ENCODE assay signal across 17 cellular contexts in the genomic region with DNA sequence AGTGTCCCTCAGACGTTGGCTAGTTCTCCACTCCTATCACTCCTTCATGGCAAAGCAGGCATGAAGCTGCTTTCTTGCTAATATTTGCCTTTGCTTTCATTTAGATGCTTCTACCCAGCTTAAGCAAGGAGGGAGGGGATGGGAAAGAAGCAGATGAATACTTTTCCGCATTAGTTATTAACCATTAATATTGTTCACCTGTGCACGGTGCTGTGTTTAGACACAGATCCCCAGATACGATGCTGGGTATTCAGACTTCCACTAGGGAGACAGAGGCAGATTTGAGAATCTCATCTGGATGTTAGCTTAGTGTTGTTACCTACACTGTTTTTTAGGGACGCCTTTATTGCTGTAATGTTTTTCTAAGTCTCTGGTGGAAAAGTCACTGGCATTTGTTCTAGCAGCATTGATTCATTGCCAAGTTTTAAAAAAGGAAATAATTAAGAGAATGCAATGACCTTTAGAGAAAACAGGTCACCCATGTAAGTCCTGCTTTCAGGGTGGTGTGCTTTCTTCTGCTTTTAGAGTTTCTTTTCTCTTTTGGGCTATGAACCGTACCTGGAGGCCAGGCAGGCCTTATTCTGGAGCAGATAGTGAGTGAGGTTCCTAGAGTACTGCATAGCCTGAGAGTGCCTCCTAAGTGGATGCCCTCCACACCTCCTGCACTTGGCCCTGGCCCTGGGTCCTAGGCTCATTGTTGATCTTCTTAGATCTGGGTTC. TPM values are rescaled to one million over a fixed set of nuclear protein-coding genes. Genes with fewer than 3 reads are reported as not detected.
A peak's percentile ranks its signal among the peaks of the same experiment; 100 is the strongest.
DNase-seq lines count a peak whose midpoint lies in the region; ATAC-seq and TF ChIP-seq lines count a peak whose summit lies in the region.
"Had no signal": no experiment of that assay in that cellular context is flagged by ENCODE, and none has a peak within 500 bp of the region (broad histone marks: within the 10 kb centered on the region; RNA-seq: fewer than 3 reads in every experiment).

No MANE protein-coding gene starts in this region.

- H2AFZ ChIP-seq in OCI-LY3 (ENCODE audit: low read depth, low read length): no peak overlapping the region

- peak overlapping the region; percentile 69 for H3K4me2 ChIP-seq in OCI-LY3 (ENCODE audit: low read length)
- H3K4me2 ChIP-seq: A549, BLaER1 had no signal

- H3K27ac Mint-ChIP-seq in naive B cell: peak overlapping the region in 4 of 6 donors; percentile 19 to 95 (median 80)
- no peak overlapping the region for H3K27ac Mint-ChIP-seq in activated T-cell treated with anti-CD3 and anti-CD28 coated beads, Interleukin-2, amount 50 U/mL, for 72 hours
- H3K27ac Mint-ChIP-seq: activated T-helper 17 cell treated with anti-CD3 and anti-CD28 coated beads, Interleukin-2, amount 50 U/mL, for 72 hours; HFFc6 had no signal

- peak overlapping the region; percentile 28 for H3K27ac ChIP-seq in OCI-LY3 (ENCODE audit: low read length)
- peak overlapping the region; percentile 58 to 84 (median 74) for H3K27ac ChIP-seq in heart left ventricle
- H3K27ac ChIP-seq: A549, BLaER1 had no signal

- peak overlapping the region in 6 of 8 donors; percentile 3 to 74 (median 38) for H3K4me3 Mint-ChIP-seq in naive B cell
- H3K4me3 Mint-ChIP-seq in activated T-cell treated with anti-CD3 and anti-CD28 coated beads, Interleukin-2, amount 50 U/mL, for 72 hours: no peak overlapping the region
- H3K4me3 Mint-ChIP-seq: activated T-helper 17 cell treated with anti-CD3 and anti-CD28 coated beads, Interleukin-2, amount 50 U/mL, for 72 hours; HFFc6 had no signal

- WGBS in heart left ventricle, 4 donors: 41 to 51% (median 46%) methylated on average over 6 of the region's 6 CpGs

- no peak for TF ChIP-seq POLR2A in heart left ventricle (IDR thresholded peaks at IDR 0.05)

- H3K9me3 Mint-ChIP-seq in naive B cell: no peaks in the 10 kb centered on the region
- H3K9me3 Mint-ChIP-seq in activated T-cell treated with anti-CD3 and anti-CD28 coated beads, Interleukin-2, amount 50 U/mL, for 72 hours: no peaks in the 10 kb centered on the region
- H3K9me3 Mint-ChIP-seq: HFFc6 had no signal

- TF ChIP-seq CTCF in GM10248 (IDR thresholded peaks at IDR 0.05; ENCODE audit: control extremely low read depth, extremely low read depth, low read depth, missing control alignments): no peak
- no peak for TF ChIP-seq CTCF in OCI-LY3 (IDR thresholded peaks at IDR 0.05; ENCODE audit: low read depth, low read length)
- no peak for TF ChIP-seq CTCF in heart left ventricle (IDR thresholded peaks at IDR 0.05)

- DNase-seq in GM10248 (ENCODE audit: extremely low spot score) (peak; percentile 26), heart left ventricle (no peak), naive B cell (peak; percentile 48), DMS153 treated with DMSO at 0.1 percent for 48 hours (lab: John Stamatoyannopoulos, UW; ENCODE audit: unreplicated experiment) (no peak), NOMO-1 treated with DMSO at 0.1 percent for 48 hours (lab: John Stamatoyannopoulos, UW; ENCODE audit: unreplicated experiment) (no peak)
- DNase-seq in activated T-cell treated with anti-CD3 and anti-CD28 coated beads, Interleukin-2, amount 50 U/mL, for 72 hours: no peak
- DNase-seq: HFFc6; Karpas-422; NCI-H2029 treated with DMSO at 0.1 percent for 48 hours; NCI-H446 treated with DMSO at 0.1 percent for 48 hours; stimulated activated CD4-positive, alpha-beta T cell treated with anti-CD3 and anti-CD28 coated beads, Interleukin-4, amount 100 ng/mL, for 24 hours; SW 1271 had no signal

- H3K4me1 ChIP-seq in OCI-LY3 (ENCODE audit: low read length) (peaks cover 24% of the 10 kb centered on the region), heart left ventricle (peaks cover 0 to 74% (median 21%) of the 10 kb centered on the region in 12 donors)
- H3K4me1 ChIP-seq: A549, BLaER1 had no signal

- POLR2A ChIA-PET in GM10248 (lab: Yijun Ruan, JAX): no interaction called here

- no peak overlapping the region for H3K9ac ChIP-seq in OCI-LY3 (ENCODE audit: low read length)
- H3K9ac ChIP-seq: BLaER1 had no signal

- H4K20me1 ChIP-seq in OCI-LY3 (ENCODE audit: insufficient read depth, low read length): no peaks in the 10 kb centered on the region
- H4K20me1 ChIP-seq: BLaER1 had no signal

- CTCF ChIA-PET in GM10248 (lab: Yijun Ruan, JAX): interaction anchor here (1.3 to 1.4 kb wide), 2 partner anchors 8 to 19 kb away, joined by 3 read pairs; no protein-coding TSS in a partner anchor

- peak overlapping the region; percentile 33 for H3K4me3 ChIP-seq in OCI-LY3 (ENCODE audit: low read length)
- peak overlapping the region in 4 of 12 donors; percentile 13 to 57 (median 37) for H3K4me3 ChIP-seq in heart left ventricle
- H3K4me3 ChIP-seq: A549, BLaER1 had no signal

- H3K9me3 ChIP-seq in OCI-LY3 (ENCODE audit: insufficient read depth, low read length) (no peaks in the 10 kb centered on the region), heart left ventricle (no peaks in the 10 kb centered on the region)
- H3K9me3 ChIP-seq: A549, BLaER1 had no signal

- ATAC-seq in heart left ventricle (peak in 3 of 4 donors; percentile 18 to 30 (median 19)), naive B cell (ENCODE audit: low read depth in 2 of 2) (peak in 1 of 2 donors; percentile 91), HG02642 (IDR thresholded peaks at IDR 0.05; ENCODE audit: poor library complexity, unreplicated experiment) (no peak)
- no peak for ATAC-seq in activated T-cell treated with anti-CD3 and anti-CD28 coated beads, Interleukin-2, amount 50 U/mL, for 72 hours (replicated peaks in 1 of 2)
- ATAC-seq: A549; activated T-helper 17 cell treated with anti-CD3 and anti-CD28 coated beads, Interleukin-2, amount 50 U/mL, for 72 hours had no signal

- H3K27me3 ChIP-seq in OCI-LY3 (ENCODE audit: low read depth, low read length) (peaks cover 5% of the 10 kb centered on the region; the same call in 1 of the 2 replicates), heart left ventricle (no peaks in the 10 kb centered on the region)
- H3K27me3 ChIP-seq: BLaER1 had no signal

- no peaks in the 10 kb centered on the region for H3K27me3 Mint-ChIP-seq in naive B cell
- H3K27me3 Mint-ChIP-seq in activated T-cell treated with anti-CD3 and anti-CD28 coated beads, Interleukin-2, amount 50 U/mL, for 72 hours (ENCODE audit: low read depth): peaks cover 6% of the 10 kb centered on the region

- H3K36me3 Mint-ChIP-seq in naive B cell: peaks cover 19 to 20% of the 10 kb centered on the region in 2 donors
- H3K36me3 Mint-ChIP-seq in activated T-cell treated with anti-CD3 and anti-CD28 coated beads, Interleukin-2, amount 50 U/mL, for 72 hours (ENCODE audit: insufficient read depth in 2 of 2): no peaks in the 10 kb centered on the region

- H3K4me1 Mint-ChIP-seq in naive B cell: peaks cover 12 to 31% (median 25%) of the 10 kb centered on the region in 3 donors
- peaks cover 8% of the 10 kb centered on the region for H3K4me1 Mint-ChIP-seq in activated T-cell treated with anti-CD3 and anti-CD28 coated beads, Interleukin-2, amount 50 U/mL, for 72 hours (ENCODE audit: low read depth)

- H3K36me3 ChIP-seq in OCI-LY3 (replicated peaks; ENCODE audit: low read depth, low read length): no peaks in the 10 kb centered on the region
- H3K36me3 ChIP-seq in heart left ventricle: peaks cover 0 to 60% (median 8%) of the 10 kb centered on the region in 9 donors
- H3K36me3 ChIP-seq: BLaER1 had no signal

- H3K79me2 ChIP-seq in OCI-LY3 (ENCODE audit: low read length): no peaks in the 10 kb centered on the region

- intact Hi-C loops in heart left ventricle (cut with DNase I): loop anchor here in 1 of 10 donors (5.0 kb wide), 1 partner anchor 85 kb away; no protein-coding TSS in a partner anchor

RNA-seq across cellular contexts. Expression of a gene that starts 55.5 kb away (rescaled TPM):
- 1,000 to 10,000 TPM in 2 of 9 donors, 100 to 1,000 TPM in 7; 359 to 1,065 (median 670) TPM for total RNA-seq in heart left ventricle
- polyA plus RNA-seq in heart left ventricle (100 to 1,000 TPM; 280 to 506 TPM), naive B cell (ENCODE audit: low read depth in 6 of 6) (10 to 100 TPM in 2 of 6 donors, 1 to 10 TPM in 4; 4.5 to 15.3 (median 7.4) TPM)
- under 1 TPM in 1 of 2 donors, not detected in 1; 0.24 TPM for total RNA-seq in activated T-cell treated with anti-CD3 and anti-CD28 coated beads, Interleukin-2, amount 50 U/mL, for 72 hours
- total RNA-seq: activated T-helper 17 cell treated with anti-CD3 and anti-CD28 coated beads, Interleukin-2, amount 50 U/mL, for 72 hours had no signal

RNA-seq across cellular contexts. Expression of a gene that starts 59.3 kb away (rescaled TPM):
- 100 to 1,000 TPM in 1 of 9 donors, 10 to 100 TPM in 8; 23.6 to 243 (median 52.8) TPM for total RNA-seq in heart left ventricle
- polyA plus RNA-seq in heart left ventricle (100 to 1,000 TPM in 1 of 2 donors, 10 to 100 TPM in 1; 17.4 to 210 TPM), naive B cell (ENCODE audit: low read depth in 6 of 6) (10 to 100 TPM; 62.5 to 75.8 (median 73.1) TPM)
- total RNA-seq in activated T-cell treated with anti-CD3 and anti-CD28 coated beads, Interleukin-2, amount 50 U/mL, for 72 hours: 10 to 100 TPM; 67.1 to 87.9 TPM

Comparison
In these comparisons a context has a peak if more than half of its experiments do, and no peak if none do; other contexts are left out.
1. DNase-seq: peak in GM10248 (single experiment) and naive B cell (single experiment); none in heart left ventricle (0 of 5), activated T-cell treated with anti-CD3 and anti-CD28 coated beads, Interleukin-2, amount 50 U/mL, for 72 hours (0 of 2), DMS153 treated with DMSO at 0.1 percent for 48 hours (single experiment) and NOMO-1 treated with DMSO at 0.1 percent for 48 hours (single experiment).
2. ATAC-seq: peak in heart left ventricle (3 of 4); none in HG02642 (single experiment) and activated T-cell treated with anti-CD3 and anti-CD28 coated beads, Interleukin-2, amount 50 U/mL, for 72 hours (0 of 2).
3. H3K4me3 Mint-ChIP-seq: peak in naive B cell (6 of 8); none in activated T-cell treated with anti-CD3 and anti-CD28 coated beads, Interleukin-2, amount 50 U/mL, for 72 hours (0 of 2).
4. RNA of a gene that starts 55.5 kb away (total RNA-seq): 359 to 1,065 TPM in heart left ventricle; 0.24 TPM in activated T-cell treated with anti-CD3 and anti-CD28 coated beads, Interleukin-2, amount 50 U/mL, for 72 hours; every median in the first group is over 100 times any median in the second.